ENCODE assay signal across 1 cellular context in genomic region chr3:170476291-170476690, GRCh38.
TF ChIP-seq lines count a peak whose summit lies in the region.

No MANE protein-coding gene starts in this region.

TF ChIP-seq in GM23338, 12 proteins besides CTCF, POLR2A, EP300 and RAD21 (continued from another document):
- TF ChIP-seq ZNF462 (CRISPR knock-in tag; IDR thresholded peaks at IDR 0.05) (no peak), NANOG (IDR thresholded peaks at IDR 0.05; ENCODE audit: borderline replicate concordance) (no peak), ETS1 (IDR thresholded peaks at IDR 0.05) (no peak), STAT1 (IDR thresholded peaks at IDR 0.05; ENCODE audit: unreplicated experiment) (no peak), JUNB (IDR thresholded peaks at IDR 0.05; ENCODE audit: unreplicated experiment) (no peak), EZH2phosphoT487 (IDR thresholded peaks at IDR 0.05; ENCODE audit: unreplicated experiment) (no peak), EZH2 (IDR thresholded peaks at IDR 0.05; ENCODE audit: low read depth, unreplicated experiment) (no peak), ZNF114 (CRISPR knock-in tag; IDR thresholded peaks at IDR 0.05) (no peak), POLR2AphosphoS5 (IDR thresholded peaks at IDR 0.05; ENCODE audit: low read depth) (no peak), CREB1 (CRISPR knock-in tag; IDR thresholded peaks at IDR 0.05; ENCODE audit: low read depth) (no peak), ZNF331 (CRISPR knock-in tag; IDR thresholded peaks at IDR 0.05; ENCODE audit: low read depth) (no peak)
